Comparison of ENCODE assay signal across 19 cellular contexts in the genomic region with DNA sequence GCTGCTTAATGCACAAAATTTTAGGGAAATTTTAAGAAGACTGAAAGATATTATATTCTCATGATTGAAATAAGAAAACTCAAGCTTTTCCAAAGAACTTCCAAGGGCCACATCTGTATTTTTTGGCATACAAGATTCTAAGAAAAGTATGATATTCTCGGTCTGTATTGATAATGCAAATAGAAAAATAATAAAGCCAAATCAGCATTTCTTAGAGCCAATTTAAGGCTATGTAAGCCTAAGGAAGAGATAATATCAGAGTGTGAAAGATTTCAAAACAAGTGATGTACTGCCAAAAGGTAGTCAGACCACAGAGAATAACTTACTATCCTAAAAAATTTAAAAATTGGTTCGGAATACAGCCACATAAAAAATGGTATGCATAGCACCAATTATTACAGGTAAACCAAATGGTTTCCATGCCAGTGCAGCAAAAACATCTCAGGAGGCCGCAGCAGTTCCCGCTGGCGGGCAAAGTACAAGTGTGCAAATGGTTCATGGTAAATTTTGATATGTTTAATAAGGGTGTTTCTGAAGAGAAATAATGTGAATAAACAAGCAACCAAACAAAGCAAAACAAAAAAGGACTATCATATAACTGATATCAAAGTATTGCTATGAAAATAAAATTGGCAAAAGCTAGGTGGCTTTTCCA. TPM values are rescaled to one million over a fixed set of nuclear protein-coding genes. Genes with fewer than 3 reads are reported as not detected.
DNase-seq lines count a peak whose midpoint lies in the region; ATAC-seq, FAIRE-seq and TF ChIP-seq lines count a peak whose summit lies in the region.
"Had no signal": no experiment of that assay in that cellular context is flagged by ENCODE, and none has a peak within 500 bp of the region (broad histone marks: within the 10 kb centered on the region; RNA-seq: fewer than 3 reads in every experiment).

No MANE protein-coding gene starts in this region.

- no peak for TF ChIP-seq RAD21 in K562 (CRISPR knock-in tag; conservative IDR thresholded peaks at IDR 0.05 in 1 of 2, IDR thresholded peaks at IDR 0.05 in 1 of 2)
- TF ChIP-seq RAD21 in liver (IDR thresholded peaks at IDR 0.05): no peak

- WGBS in K562 (ENCODE audit: insufficient coverage, low coverage, missing lambda C conversion rate): 81% methylated on average over 5 of the region's 5 CpGs
- WGBS in liver: 45% methylated on average over 5 of the region's 5 CpGs

- H3K9me3 Mint-ChIP-seq in activated naive CD4-positive, alpha-beta T cell treated with anti-CD3 and anti-CD28 coated beads, Interleukin-2, amount 50 U/mL, for 24 hours: no peaks in the 10 kb centered on the region
- no peaks in the 10 kb centered on the region for H3K9me3 Mint-ChIP-seq in activated naive CD4-positive, alpha-beta T cell treated with anti-CD3 and anti-CD28 coated beads, Interleukin-2, amount 50 U/mL, for 72 hours
- no peaks in the 10 kb centered on the region for H3K9me3 Mint-ChIP-seq in stimulated activated effector memory CD8-positive, alpha-beta T cell treated with anti-CD3 and anti-CD28 coated beads, Interleukin-12 subunit alpha, Interleukin-12 subunit beta, amount 100 ng/mL, for 72 hours
- H3K9me3 Mint-ChIP-seq: CD4-positive, alpha-beta memory T cell had no signal

- H3K4me2 ChIP-seq in K562 (ENCODE audit: insufficient read depth, low read length) (no peak overlapping the region), MM.1S (ENCODE audit: low read depth, low read length) (no peak overlapping the region)

- intact Hi-C loops in K562 (cut with micrococcal nuclease) (no loop called here), uterus (cut with DNase I; ENCODE audit: low total_unique reads) (no loop called here)

- H3K27me3 ChIP-seq in K562 (ENCODE audit: control insufficient read depth in 2 of 2, insufficient read depth in 2 of 2, low read length in 2 of 2) (no peaks in the 10 kb centered on the region), liver (ENCODE audit: control insufficient read depth in 4 of 4, insufficient read depth in 4 of 4, low read length in 3 of 4) (no peaks in the 10 kb centered on the region), uterus (no peaks in the 10 kb centered on the region), MM.1S (replicated peaks; ENCODE audit: insufficient read depth, low read length) (no peaks in the 10 kb centered on the region)

- no peak overlapping the region for H3K4me3 ChIP-seq in K562
- no peak overlapping the region for H3K4me3 ChIP-seq in liver (ENCODE audit: low read depth in 1 of 3, low read length in 3 of 3)
- no peak overlapping the region for H3K4me3 ChIP-seq in uterus
- no peak overlapping the region for H3K4me3 ChIP-seq in MM.1S (ENCODE audit: low read length)
- H3K4me3 ChIP-seq: HAP-1 had no signal

- H3K27ac Mint-ChIP-seq in activated naive CD4-positive, alpha-beta T cell treated with anti-CD3 and anti-CD28 coated beads, Interleukin-2, amount 50 U/mL, for 24 hours: peak overlapping the region; percentile 55
- no peak overlapping the region for H3K27ac Mint-ChIP-seq in activated naive CD4-positive, alpha-beta T cell treated with anti-CD3 and anti-CD28 coated beads, Interleukin-2, amount 50 U/mL, for 72 hours
- H3K27ac Mint-ChIP-seq in stimulated activated effector memory CD8-positive, alpha-beta T cell treated with anti-CD3 and anti-CD28 coated beads, Interleukin-12 subunit alpha, Interleukin-12 subunit beta, amount 100 ng/mL, for 72 hours: peak overlapping the region; percentile 23

- TF ChIP-seq POLR2A in K562 (conservative IDR thresholded peaks at IDR 0.05) (no peak), uterus (IDR thresholded peaks at IDR 0.05) (no peak)

- H3K9ac ChIP-seq in K562 (ENCODE audit: insufficient read depth in 1 of 2, low read depth in 2 of 2, low read length in 2 of 2): no peak overlapping the region
- H3K9ac ChIP-seq in liver (ENCODE audit: low read depth in 1 of 2, low read length in 2 of 2): peak overlapping the region in 1 of 2 donors; percentile 33
- no peak overlapping the region for H3K9ac ChIP-seq in MM.1S (ENCODE audit: low read length)

- H3K4me3 Mint-ChIP-seq in activated naive CD4-positive, alpha-beta T cell treated with anti-CD3 and anti-CD28 coated beads, Interleukin-2, amount 50 U/mL, for 24 hours: no peak overlapping the region
- H3K4me3 Mint-ChIP-seq in stimulated activated effector memory CD8-positive, alpha-beta T cell treated with anti-CD3 and anti-CD28 coated beads, Interleukin-12 subunit alpha, Interleukin-12 subunit beta, amount 100 ng/mL, for 72 hours: no peak overlapping the region
- H3K4me3 Mint-ChIP-seq: CD4-positive, alpha-beta memory T cell had no signal

- in situ Hi-C loops in K562 (cut with MboI): no loop called here

- H3K27ac ChIP-seq in K562 (ENCODE audit: extremely low read depth, low read depth, low read length) (no peak overlapping the region), liver (ENCODE audit: low read depth in 1 of 2, low read length in 2 of 2) (peak overlapping the region; percentile 1 to 79), uterus (no peak overlapping the region), MM.1S (ENCODE audit: low read length) (no peak overlapping the region)

- H3K36me3 Mint-ChIP-seq in activated naive CD4-positive, alpha-beta T cell treated with anti-CD3 and anti-CD28 coated beads, Interleukin-2, amount 50 U/mL, for 24 hours: peaks cover under 1% of the 10 kb centered on the region
- no peaks in the 10 kb centered on the region for H3K36me3 Mint-ChIP-seq in activated naive CD4-positive, alpha-beta T cell treated with anti-CD3 and anti-CD28 coated beads, Interleukin-2, amount 50 U/mL, for 72 hours
- peaks cover 74% of the 10 kb centered on the region for H3K36me3 Mint-ChIP-seq in stimulated activated effector memory CD8-positive, alpha-beta T cell treated with anti-CD3 and anti-CD28 coated beads, Interleukin-12 subunit alpha, Interleukin-12 subunit beta, amount 100 ng/mL, for 72 hours

- H4K20me1 ChIP-seq in K562 (replicated peaks; ENCODE audit: control insufficient read depth, insufficient read depth, low read length) (no peaks in the 10 kb centered on the region), MM.1S (ENCODE audit: insufficient read depth, low read length) (no peaks in the 10 kb centered on the region)

- H3K36me3 ChIP-seq in K562 (ENCODE audit: control insufficient read depth, insufficient read depth, low read length) (peaks cover 51% of the 10 kb centered on the region; the same call in 2 of the 3 replicates), liver (ENCODE audit: control insufficient read depth in 4 of 4, insufficient read depth in 3 of 4, low read depth in 1 of 4, low read length in 3 of 4) (peaks cover 3 to 32% (median 25%) of the 10 kb centered on the region in 4 donors), uterus (no peaks in the 10 kb centered on the region), MM.1S (replicated peaks; ENCODE audit: insufficient read depth, low read length) (no peaks in the 10 kb centered on the region)

- no peak for TF ChIP-seq EP300 in K562 (IDR thresholded peaks at IDR 0.05; ENCODE audit: low read length)

- no peaks in the 10 kb centered on the region for H3F3A ChIP-seq in MM.1S (ENCODE audit: insufficient read depth, low read length)

- POLR2A ChIA-PET in K562 (lab: Yijun Ruan, JAX): no interaction called here

- no peak for FAIRE-seq in K562 (lab: Jason Lieb, UNC)
- FAIRE-seq: G401.6, GM12892, H54 had no signal

- H3K9me3 ChIP-seq in K562 (replicated peaks; ENCODE audit: control insufficient read depth, insufficient read depth, low read depth, low read length): no peaks in the 10 kb centered on the region
- H3K9me3 ChIP-seq in liver (ENCODE audit: control insufficient read depth in 4 of 4, low read length in 3 of 4): no peaks in the 10 kb centered on the region
- H3K9me3 ChIP-seq in uterus: no peaks in the 10 kb centered on the region
- H3K9me3 ChIP-seq in MM.1S (replicated peaks; ENCODE audit: insufficient read depth, low read length): no peaks in the 10 kb centered on the region
- H3K9me3 ChIP-seq: HAP-1 had no signal

- no peak for ATAC-seq in activated naive CD4-positive, alpha-beta T cell treated with anti-CD3 and anti-CD28 coated beads, Interleukin-2, amount 50 U/mL, for 72 hours
- no peak for ATAC-seq in K562
- ATAC-seq in stimulated activated effector memory CD8-positive, alpha-beta T cell treated with anti-CD3 and anti-CD28 coated beads, Interleukin-12 subunit alpha, Interleukin-12 subunit beta, amount 100 ng/mL, for 72 hours: no peak

- H3K4me1 Mint-ChIP-seq in activated naive CD4-positive, alpha-beta T cell treated with anti-CD3 and anti-CD28 coated beads, Interleukin-2, amount 50 U/mL, for 24 hours: peaks cover 11% of the 10 kb centered on the region
- peaks cover 5% of the 10 kb centered on the region for H3K4me1 Mint-ChIP-seq in stimulated activated effector memory CD8-positive, alpha-beta T cell treated with anti-CD3 and anti-CD28 coated beads, Interleukin-12 subunit alpha, Interleukin-12 subunit beta, amount 100 ng/mL, for 72 hours

- no peaks in the 10 kb centered on the region for H3K9me1 ChIP-seq in K562 (ENCODE audit: control insufficient read depth, insufficient read depth, low read length)

- peaks cover 0 to 2% of the 10 kb centered on the region in 2 experiments; a peak in 1 of 5 replicates for H3K4me1 ChIP-seq in K562 (replicated peaks in 1 of 2; ENCODE audit: control insufficient read depth in 2 of 2, insufficient read depth in 2 of 2, low read length in 2 of 2)
- peaks cover 3 to 33% (median 20%) of the 10 kb centered on the region in 4 donors for H3K4me1 ChIP-seq in liver (ENCODE audit: control insufficient read depth in 4 of 4, insufficient read depth in 4 of 4, low read length in 3 of 4)
- H3K4me1 ChIP-seq in uterus: peaks cover 0 to 16% of the 10 kb centered on the region in 2 donors
- peaks cover 1% of the 10 kb centered on the region for H3K4me1 ChIP-seq in MM.1S (ENCODE audit: low read length)
- H3K4me1 ChIP-seq: HAP-1 had no signal

- CTCF ChIA-PET in K562 (lab: Yijun Ruan, JAX; ENCODE audit: low intra/inter-chr PET ratio): no interaction called here

- TF ChIP-seq CTCF in K562 (IDR thresholded peaks at IDR 0.05 in 2 of 3, conservative IDR thresholded peaks at IDR 0.05 in 1 of 3; ENCODE audit: insufficient read depth in 2 of 3, low read depth in 1 of 3, low read length in 3 of 3) (no peak), liver (IDR thresholded peaks at IDR 0.05; ENCODE audit: low read depth, low read length, missing input control) (no peak), uterus (IDR thresholded peaks at IDR 0.05) (no peak), MM.1S (IDR thresholded peaks at IDR 0.05; ENCODE audit: low read length) (no peak)

- no peaks in the 10 kb centered on the region for H3K9me2 ChIP-seq in MM.1S (replicated peaks; ENCODE audit: insufficient read depth, low read length)

- H2AFZ ChIP-seq in K562 (ENCODE audit: low read depth, low read length): no peak overlapping the region
- H2AFZ ChIP-seq in MM.1S (ENCODE audit: low read length): no peak overlapping the region

- H3K79me2 ChIP-seq in K562 (ENCODE audit: control insufficient read depth, insufficient read depth, low read length) (no peaks in the 10 kb centered on the region), MM.1S (ENCODE audit: low read length) (no peaks in the 10 kb centered on the region)

- H3K27me3 Mint-ChIP-seq in activated naive CD4-positive, alpha-beta T cell treated with anti-CD3 and anti-CD28 coated beads, Interleukin-2, amount 50 U/mL, for 24 hours: no peaks in the 10 kb centered on the region
- H3K27me3 Mint-ChIP-seq: CD4-positive, alpha-beta memory T cell had no signal

- no peak for DNase-seq in activated naive CD4-positive, alpha-beta T cell treated with anti-CD3 and anti-CD28 coated beads, Interleukin-2, amount 50 U/mL, for 72 hours (ENCODE audit: low spot score in 2 of 2)
- DNase-seq in K562 (ENCODE audit: extremely low read depth in 1 of 4, low spot score in 3 of 4) (no peak), Kasumi-1 (lab: John Stamatoyannopoulos, UW) (no peak), uterus (no peak), MM.1S (no peak)
- no peak for DNase-seq in stimulated activated effector memory CD8-positive, alpha-beta T cell treated with anti-CD3 and anti-CD28 coated beads, Interleukin-12 subunit alpha, Interleukin-12 subunit beta, amount 100 ng/mL, for 72 hours (ENCODE audit: low spot score in 2 of 2)
- DNase-seq: C1 segment of cervical spinal cord; CD4-positive, alpha-beta memory T cell; COR-L47; DMS153; DND-41; GOT3 had no signal

- no TSS peak for BruUV-seq in K562 (replicated peaks; lab: Mats Ljungman, UMichigan)

RNA-seq across cellular contexts. Expression of a gene that starts 35.2 kb away (rescaled TPM):
- total RNA-seq in activated naive CD4-positive, alpha-beta T cell treated with anti-CD3 and anti-CD28 coated beads, Interleukin-2, amount 50 U/mL, for 72 hours: 1 to 10 TPM; 2.8 to 2.9 TPM
- total RNA-seq in K562 (2011; cell fraction: chromatin; rRNA removed; ENCODE audit: low replicate concordance): 1.1 and 3.9 TPM in 2 replicates
- 0.92 and 1.0 TPM in 2 replicates for total RNA-seq in K562 (2011; cell fraction: nucleolus; rRNA removed)
- 2.2 and 2.9 TPM in 2 replicates for total RNA-seq in K562 (2011; cell fraction: nucleoplasm; rRNA removed)
- 6.5 and 7.1 TPM in 2 replicates for total RNA-seq in K562 (2014; rRNA removed)
- 7.2 and 8.0 TPM in 2 replicates for total RNA-seq in K562 (2014; rRNA removed; fragmentation: Illumina TruSeq; extraction: Trizol)
- total RNA-seq in K562 (2015; rRNA removed; fragmentation: Illumina TruSeq; extraction: Trizol): 3.8 and 4.3 TPM in 2 replicates
- total RNA-seq in K562 (2021): 5.2 and 5.4 TPM in 2 replicates
- polyA plus RNA-seq in K562 (2011; rRNA removed): 6.1 and 7.0 TPM in 2 replicates
- polyA plus RNA-seq in K562 (2011; cell fraction: cytosol; rRNA removed): 1.6 and 3.2 TPM in 2 replicates
- polyA plus RNA-seq in K562 (2011; cell fraction: nucleus; rRNA removed): 0.91 and 1.6 TPM in 2 replicates
- 3.6 and 6.1 TPM in 2 replicates for polyA plus RNA-seq in K562 (2012)
- polyA plus RNA-seq in K562 (2014; fragmentation: Illumina TruSeq; extraction: Trizol): 8.9 and 9.4 TPM in 2 replicates
- polyA plus RNA-seq in K562 (2014; fragmentation: Nextera tagmentation; extraction: Ambion mirVana): 1 to 10 TPM; 2.4 to 4.3 TPM
- 10.6 and 10.9 TPM in 2 replicates for polyA plus RNA-seq in K562 (2014; rRNA removed)
- polyA minus RNA-seq in K562 (2011; rRNA and poly(A)+ RNA removed): 3.3 and 4.4 TPM in 2 replicates
- polyA minus RNA-seq in K562 (2011; cell fraction: cytosol; rRNA and poly(A)+ RNA removed): 0.64 and 1.5 TPM in 2 replicates
- polyA minus RNA-seq in K562 (2011; cell fraction: nucleus; rRNA and poly(A)+ RNA removed): 0.54 and 1.4 TPM in 2 replicates
- 10 to 100 TPM in 1 of 2 donors, 1 to 10 TPM in 1; 2.0 to 10.0 TPM for total RNA-seq in liver
- 1 to 10 TPM; 2.9 TPM for polyA plus RNA-seq in liver
- 10 to 100 TPM in 2 of 4 donors, 1 to 10 TPM in 2; 3.8 to 15.6 (median 10.4) TPM for total RNA-seq in uterus
- total RNA-seq: A673 had no signal

Comparison
In these comparisons a context has a peak if more than half of its experiments do, and no peak if none do; other contexts are left out.
1. H3K27ac Mint-ChIP-seq: peak in activated naive CD4-positive, alpha-beta T cell treated with anti-CD3 and anti-CD28 coated beads, Interleukin-2, amount 50 U/mL, for 24 hours (single experiment) and stimulated activated effector memory CD8-positive, alpha-beta T cell treated with anti-CD3 and anti-CD28 coated beads, Interleukin-12 subunit alpha, Interleukin-12 subunit beta, amount 100 ng/mL, for 72 hours (single experiment); none in activated naive CD4-positive, alpha-beta T cell treated with anti-CD3 and anti-CD28 coated beads, Interleukin-2, amount 50 U/mL, for 72 hours (0 of 2).
2. H3K27ac ChIP-seq: peak in liver (2 of 2); none in K562 (single experiment), uterus (0 of 2) and MM.1S (single experiment).